Comparison of ENCODE assay signal across 18 cellular contexts in the genomic region with DNA sequence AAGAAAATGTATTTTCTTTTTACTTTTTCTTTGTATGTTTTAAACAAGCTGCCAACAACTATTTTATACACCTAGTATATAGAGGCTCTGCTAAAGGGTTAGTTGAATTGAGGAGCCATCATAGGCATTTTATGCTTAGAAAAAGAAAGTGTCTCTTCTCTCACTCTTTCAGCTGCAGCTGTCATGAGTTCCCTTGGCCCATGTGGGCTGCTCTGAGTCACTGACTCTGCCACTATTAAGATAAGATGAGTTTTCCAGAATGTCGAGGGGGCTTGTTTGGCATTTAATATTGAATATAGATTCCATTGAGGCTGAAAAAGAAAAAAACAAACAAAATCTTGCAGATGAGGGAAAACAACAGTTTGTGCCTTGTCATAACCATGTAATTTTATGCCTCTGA.
"Had no signal": no experiment of that assay in that cellular context is flagged by ENCODE, and none has a peak within 500 bp of the region (broad histone marks: within the 10 kb centered on the region; RNA-seq: fewer than 3 reads in every experiment).

No MANE protein-coding gene starts in this region.

- FAIRE-seq: endometrium had no signal

- H3K36me3 ChIP-seq: breast epithelium, prostate gland, upper lobe of right lung, WERI-Rb-1 had no signal

- H3K9me3 ChIP-seq: breast epithelium, prostate gland, testis, upper lobe of right lung had no signal

- H3K4me3 ChIP-seq: breast epithelium, prostate gland, testis, upper lobe of right lung had no signal

- H3K4me1 ChIP-seq: breast epithelium, prostate gland, upper lobe of right lung had no signal

- H3K27ac ChIP-seq: breast epithelium, prostate gland, testis, upper lobe of right lung, WERI-Rb-1 had no signal

- DNase-seq: activated CD4-positive, alpha-beta memory T cell treated with anti-CD3 and anti-CD28 coated beads, Interleukin-2, amount 10 ng/mL, durations not matched to agents 7 days and 5 days; activated CD4-positive, alpha-beta T cell treated with anti-CD3 and anti-CD28 coated beads for 36 hours; activated CD8-positive, alpha-beta memory T cell treated with anti-CD3 and anti-CD28 coated beads, Interleukin-2, amount 50 U/mL, for 4 hours; activated naive CD8-positive, alpha-beta T cell treated with anti-CD3 and anti-CD28 coated beads, Interleukin-2, amount 10 ng/mL, durations not matched to agents 7 days and 5 days; activated T-cell treated with anti-CD3 and anti-CD28 coated beads, Interleukin-2, amount 50 U/mL, for 72 hours; aorta; occipital lobe; stimulated activated CD4-positive, alpha-beta T cell treated with anti-CD3 and anti-CD28 coated beads, Interleukin-15, amount 100 ng/mL, for 24 hours; stimulated activated CD4-positive, alpha-beta T cell treated with anti-CD3 and anti-CD28 coated beads, Interleukin-4, amount 100 ng/mL, for 4 hours; stimulated activated naive CD8-positive, alpha-beta T cell treated with anti-CD3 and anti-CD28 coated beads, Interleukin-15, amount 100 ng/mL, for 72 hours; testis; upper lobe of right lung; WERI-Rb-1 had no signal

- ATAC-seq: activated CD4-positive, alpha-beta T cell treated with anti-CD3 and anti-CD28 coated beads for 36 hours; activated T-cell treated with anti-CD3 and anti-CD28 coated beads, Interleukin-2, amount 50 U/mL, for 72 hours; esophagus mucosa; natural killer cell treated with Interleukin-12 subunit alpha and Interleukin-12 subunit beta and Interleukin-15 and Interleukin-18, amount 100 ng/mL, for 72 hours; stimulated activated naive CD8-positive, alpha-beta T cell treated with anti-CD3 and anti-CD28 coated beads, Interleukin-15, amount 100 ng/mL, for 72 hours; upper lobe of right lung had no signal
